8 cellular contexts compared by ENCODE assay signal in the genomic region with DNA sequence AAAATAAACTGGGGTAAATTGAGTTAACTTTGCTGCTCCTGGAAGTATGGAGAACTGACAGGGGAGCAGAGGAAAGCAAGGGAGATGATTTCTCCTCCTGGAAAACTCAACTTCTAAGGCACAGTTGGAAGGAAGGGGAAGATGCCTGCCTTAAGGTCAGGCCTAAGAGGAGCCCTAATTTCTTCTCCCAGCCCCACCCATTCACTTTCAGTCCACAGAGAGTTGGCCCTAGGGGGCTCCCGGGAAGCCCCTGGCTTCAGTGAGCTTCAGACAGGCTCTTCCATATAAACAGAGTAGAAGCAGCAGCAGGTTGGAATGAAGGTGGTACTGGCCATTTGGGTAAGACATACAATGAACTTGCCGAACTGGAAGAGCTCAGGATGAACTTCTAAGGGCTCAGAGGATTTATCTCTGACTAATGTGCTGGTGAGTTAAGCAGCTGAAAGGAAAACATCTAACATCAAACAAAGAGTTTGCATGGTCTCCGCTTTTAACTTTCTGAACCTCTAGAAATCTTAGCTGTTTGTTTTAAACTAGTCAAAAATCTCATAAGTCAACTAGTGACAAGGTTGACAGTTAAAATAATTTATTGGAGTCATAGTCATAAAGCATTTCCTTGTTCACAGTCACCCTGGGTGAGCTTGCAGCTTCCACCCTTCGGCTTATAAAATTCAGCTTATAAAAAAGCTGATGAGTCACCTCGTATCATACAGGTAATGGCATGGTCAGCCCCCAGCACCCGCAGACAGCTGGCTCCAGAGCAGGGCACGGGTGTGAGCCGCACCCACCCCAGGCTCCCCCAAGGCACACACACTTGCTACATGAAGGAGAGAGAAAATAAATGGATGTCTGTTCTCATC.
DNase-seq lines count a peak whose midpoint lies in the region; ATAC-seq lines count a peak whose summit lies in the region.

No MANE protein-coding gene starts in this region.

- peak; percentile 32 for DNase-seq in stimulated activated CD4-positive, alpha-beta T cell treated with anti-CD3 and anti-CD28 coated beads, Interleukin-1b, Interleukin-23, amount 100 ng/mL, for 48 hours
- DNase-seq in stimulated activated CD4-positive, alpha-beta T cell treated with anti-CD3 and anti-CD28 coated beads, Interleukin-4, amount 100 ng/mL, for 4 hours: no peak
- DNase-seq in SW 1271 (lab: John Stamatoyannopoulos, UW) (peak; percentile 53 to 93), kidney glomerular epithelial cell (lab: John Stamatoyannopoulos, UW) (peak; percentile 92), T-helper 1 cell (no peak), GM19240 (ENCODE audit: insufficient read length, low spot score) (no peak)
- DNase-seq in activated CD8-positive, alpha-beta memory T cell treated with anti-CD3 and anti-CD28 coated beads, Interleukin-2, amount 50 U/mL, for 4 hours: no peak

- no peak for ATAC-seq in HG02852 (IDR thresholded peaks at IDR 0.05; ENCODE audit: unreplicated experiment)

Comparison
In these comparisons a context has a peak if more than half of its experiments do, and no peak if none do; other contexts are left out.
1. DNase-seq: peak in stimulated activated CD4-positive, alpha-beta T cell treated with anti-CD3 and anti-CD28 coated beads, Interleukin-1b, Interleukin-23, amount 100 ng/mL, for 48 hours (single experiment), SW 1271 (2 of 2) and kidney glomerular epithelial cell (single experiment); none in stimulated activated CD4-positive, alpha-beta T cell treated with anti-CD3 and anti-CD28 coated beads, Interleukin-4, amount 100 ng/mL, for 4 hours (0 of 2), T-helper 1 cell (0 of 5), GM19240 (single experiment) and activated CD8-positive, alpha-beta memory T cell treated with anti-CD3 and anti-CD28 coated beads, Interleukin-2, amount 50 U/mL, for 4 hours (single experiment).